In genomic region chr9:128689293-128689770, GRCh38 we compare ENCODE assay signal across 8 cellular contexts. TPM values are rescaled to one million over a fixed set of nuclear protein-coding genes. Genes with fewer than 3 reads are reported as not detected.
DNase-seq lines count a peak whose midpoint lies in the region; ATAC-seq and TF ChIP-seq lines count a peak whose summit lies in the region.

No MANE protein-coding gene starts in this region.

- H3K4me3 ChIP-seq in PC-3 (ENCODE audit: low read length), result peak overlapping the region; percentile 65
- H3K4me3 ChIP-seq in breast epithelium, result peak overlapping the region; percentile 69 to 95 (median 83)

- H3K4me1 Mint-ChIP-seq in stimulated activated effector memory CD8-positive, alpha-beta T cell treated with anti-CD3 and anti-CD28 coated beads, Interleukin-12 subunit alpha, Interleukin-12 subunit beta, amount 100 ng/mL, for 72 hours, result peaks cover 52% of the 10 kb centered on the region

- H3K9me2 ChIP-seq in PC-3 (replicated peaks; ENCODE audit: low read length), result no peaks in the 10 kb centered on the region

- peaks cover 21% of the 10 kb centered on the region for H4K20me1 ChIP-seq in PC-3 (ENCODE audit: low read length)

- DNase-seq in GM13976 (ENCODE audit: low spot score) (peak; percentile 61), PC-3 (no peak), breast epithelium (ENCODE audit: low spot score in 2 of 2) (peak in 1 of 2 donors; percentile 28), left colon (peak; percentile 60 to 71), UCSD-AML1 (lab: John Stamatoyannopoulos, UW; ENCODE audit: unreplicated experiment) (no peak)
- DNase-seq in stimulated activated effector memory CD8-positive, alpha-beta T cell treated with anti-CD3 and anti-CD28 coated beads, Interleukin-12 subunit alpha, Interleukin-12 subunit beta, amount 100 ng/mL, for 72 hours (ENCODE audit: low spot score in 2 of 2), result no peak

- no peaks in the 10 kb centered on the region for H3K27me3 ChIP-seq in PC-3 (ENCODE audit: low read length)
- no peaks in the 10 kb centered on the region for H3K27me3 ChIP-seq in breast epithelium

- H3K9me3 Mint-ChIP-seq in stimulated activated effector memory CD8-positive, alpha-beta T cell treated with anti-CD3 and anti-CD28 coated beads, Interleukin-12 subunit alpha, Interleukin-12 subunit beta, amount 100 ng/mL, for 72 hours, result no peaks in the 10 kb centered on the region

- H3K9me3 ChIP-seq in PC-3 (ENCODE audit: low read length) (no peaks in the 10 kb centered on the region), breast epithelium (no peaks in the 10 kb centered on the region)

- intact Hi-C loops in PC-3 (cut with micrococcal nuclease) (no loop called here), breast epithelium (cut with DNase I; ENCODE audit: low total_unique reads) (no loop called here), left colon (cut with DNase I, micrococcal nuclease) (no loop called here)

- peaks cover 79% of the 10 kb centered on the region for H3K79me2 ChIP-seq in PC-3 (ENCODE audit: low read length)

- no peak overlapping the region for H2AFZ ChIP-seq in PC-3 (ENCODE audit: low read length)

- CTCF ChIA-PET in PC-3 (lab: Charles Lee), result interaction anchor here (0.6 kb wide), 1 partner anchor 99 kb away, joined by 7 read pairs; no protein-coding TSS in a partner anchor

- BruUV-seq in PC-3 (replicated peaks; lab: Mats Ljungman, UMichigan), result no TSS peak

- no peak for TF ChIP-seq CTCF in GM13976 (IDR thresholded peaks at IDR 0.05; ENCODE audit: borderline replicate concordance, control extremely low read depth, extremely low read depth, insufficient read depth, missing control alignments)
- no peak for TF ChIP-seq CTCF in PC-3 (conservative IDR thresholded peaks at IDR 0.05; ENCODE audit: low read depth, low read length)
- TF ChIP-seq CTCF in breast epithelium (IDR thresholded peaks at IDR 0.05), result no peak

- H3F3A ChIP-seq in PC-3 (ENCODE audit: low read length, unreplicated experiment), result peaks cover 1% of the 10 kb centered on the region

- ATAC-seq in HG02642 (IDR thresholded peaks at IDR 0.05; ENCODE audit: poor library complexity, unreplicated experiment) (peak; percentile 19), PC-3 (peak; percentile 1; the same call in 1 of the 2 replicates), left colon (peak; percentile 10), GM18873 (IDR thresholded peaks at IDR 0.05; ENCODE audit: low FRiP score, unreplicated experiment) (no peak)
- peak; percentile 1 for ATAC-seq in stimulated activated effector memory CD8-positive, alpha-beta T cell treated with anti-CD3 and anti-CD28 coated beads, Interleukin-12 subunit alpha, Interleukin-12 subunit beta, amount 100 ng/mL, for 72 hours

- H3K4me3 Mint-ChIP-seq in stimulated activated effector memory CD8-positive, alpha-beta T cell treated with anti-CD3 and anti-CD28 coated beads, Interleukin-12 subunit alpha, Interleukin-12 subunit beta, amount 100 ng/mL, for 72 hours, result peak overlapping the region; percentile 97

- H3K27ac ChIP-seq in PC-3 (ENCODE audit: low read length) (no peak overlapping the region), breast epithelium (peak overlapping the region; percentile 88 to 96)

- POLR2A ChIA-PET in PC-3 (lab: Charles Lee; ENCODE audit: unreplicated experiment), result no interaction called here

- H3K4me2 ChIP-seq in PC-3 (ENCODE audit: low read length), result no peak overlapping the region

- H3K4me1 ChIP-seq in PC-3 (ENCODE audit: insufficient read depth, low read length), result peaks cover 41% of the 10 kb centered on the region
- H3K4me1 ChIP-seq in breast epithelium, result peaks cover 4 to 16% of the 10 kb centered on the region in 2 donors

- H3K27ac Mint-ChIP-seq in stimulated activated effector memory CD8-positive, alpha-beta T cell treated with anti-CD3 and anti-CD28 coated beads, Interleukin-12 subunit alpha, Interleukin-12 subunit beta, amount 100 ng/mL, for 72 hours, result peak overlapping the region; percentile 89

- no peak for TF ChIP-seq POLR2A in breast epithelium (IDR thresholded peaks at IDR 0.05)

- peak overlapping the region; percentile 71 for H3K9ac ChIP-seq in PC-3 (ENCODE audit: low read length)

- peaks cover 70% of the 10 kb centered on the region for H3K36me3 Mint-ChIP-seq in stimulated activated effector memory CD8-positive, alpha-beta T cell treated with anti-CD3 and anti-CD28 coated beads, Interleukin-12 subunit alpha, Interleukin-12 subunit beta, amount 100 ng/mL, for 72 hours

- in situ Hi-C loops in GM13976 (cut with MboI; ENCODE audit: low sequenced_read_pairs, unreplicated experiment), result no loop called here

- H3K36me3 ChIP-seq in PC-3 (ENCODE audit: low read depth, low read length) (peaks cover 37% of the 10 kb centered on the region), breast epithelium (no peaks in the 10 kb centered on the region)

RNA-seq across cellular contexts. Expression of gene SET, which starts 0.3 kb away (rescaled TPM):
- total RNA-seq in PC-3 (2014; rRNA removed), result 647 and 709 TPM in 2 replicates
- 100 to 1,000 TPM; 142 to 168 (median 158) TPM for total RNA-seq in breast epithelium
- total RNA-seq in left colon, result 100 to 1,000 TPM; 153 to 193 TPM

RNA-seq across cellular contexts. Expression of gene PKN3, which starts 13.0 kb away (rescaled TPM):
- total RNA-seq in PC-3 (2014; rRNA removed), result 7.8 and 9.4 TPM in 2 replicates
- total RNA-seq in breast epithelium, result 1 to 10 TPM; 2.6 to 8.5 (median 7.0) TPM
- total RNA-seq in left colon, result 1 to 10 TPM; 4.2 to 5.4 TPM

RNA-seq across cellular contexts. Expression of gene DYNC2I2, which starts 32.7 kb away (rescaled TPM):
- total RNA-seq in PC-3 (2014; rRNA removed) (185 and 196 TPM in 2 replicates), breast epithelium (10 to 100 TPM; 23.7 to 67.0 (median 54.1) TPM), left colon (10 to 100 TPM; 34.8 to 51.5 TPM)

RNA-seq across cellular contexts. Expression of gene ZDHHC12, which starts 34.6 kb away (rescaled TPM):
- total RNA-seq in PC-3 (2014; rRNA removed) (82.4 and 86.1 TPM in 2 replicates), breast epithelium (10 to 100 TPM; 15.7 to 33.7 (median 30.2) TPM), left colon (10 to 100 TPM; 76.2 to 82.5 TPM)

Comparison
In these comparisons a context has a peak if more than half of its experiments do, and no peak if none do; other contexts are left out.
1. DNase-seq: peak in GM13976 (single experiment) and left colon (2 of 2); none in PC-3 (single experiment), stimulated activated effector memory CD8-positive, alpha-beta T cell treated with anti-CD3 and anti-CD28 coated beads, Interleukin-12 subunit alpha, Interleukin-12 subunit beta, amount 100 ng/mL, for 72 hours (0 of 2) and UCSD-AML1 (single experiment).